Comparison of ENCODE assay signal across 28 cellular contexts in genomic region chr21:31609081-31609480, GRCh38. TPM values are rescaled to one million over a fixed set of nuclear protein-coding genes. Genes with fewer than 3 reads are reported as not detected.
A peak's percentile ranks its signal among the peaks of the same experiment; 100 is the strongest.
DNase-seq lines count a peak whose midpoint lies in the region; ATAC-seq, FAIRE-seq and TF ChIP-seq lines count a peak whose summit lies in the region.
"Had no signal": no experiment of that assay in that cellular context is flagged by ENCODE, and none has a peak within 500 bp of the region (broad histone marks: within the 10 kb centered on the region; RNA-seq: fewer than 3 reads in every experiment).

No MANE protein-coding gene starts in this region.

- H3K27ac Mint-ChIP-seq in GM23338 (no peak overlapping the region), astrocyte (ENCODE audit: unreplicated experiment) (peak overlapping the region; percentile 77)
- H3K27ac Mint-ChIP-seq: activated CD4-positive, alpha-beta memory T cell treated with anti-CD3 and anti-CD28 coated beads for 36 hours; activated naive CD4-positive, alpha-beta T cell treated with anti-CD3 and anti-CD28 coated beads for 36 hours; activated T-helper 1 cell treated with anti-CD3 and anti-CD28 coated beads, Interleukin-12 subunit alpha, Interleukin-12 subunit beta, Interleukin-2, Interleukin-4 antibody, amounts not matched to agents 30 ng/mL and 10 ng/mL and 1 ng/mL, durations not matched to agents 14 hours and 24 hours and 36 hours; natural killer cell treated with Interleukin-12 subunit alpha and Interleukin-12 subunit beta and Interleukin-15 and Interleukin-18, amount 100 ng/mL, for 72 hours had no signal

- no peak overlapping the region for H3K4me3 ChIP-seq in GM23338
- no peak overlapping the region for H3K4me3 ChIP-seq in NB4 (ENCODE audit: low read depth, low read length)
- H3K4me3 ChIP-seq in astrocyte (ENCODE audit: insufficient read depth, low read depth, low read length), result no peak overlapping the region
- H3K4me3 ChIP-seq in HepG2 (replicated peaks in 1 of 3; ENCODE audit: insufficient read depth in 1 of 3, low read depth in 2 of 3, low read length in 3 of 3), result no peak overlapping the region
- H3K4me3 ChIP-seq: A549, breast epithelium, spleen, upper lobe of left lung had no signal

- TF ChIP-seq RAD21 in HepG2 (CRISPR knock-in tag; IDR thresholded peaks at IDR 0.05), result no peak

- H3K27me3 Mint-ChIP-seq in GM23338 (ENCODE audit: insufficient read depth, low read depth, poor library complexity) (peaks cover 3% of the 10 kb centered on the region), astrocyte (ENCODE audit: low read depth, unreplicated experiment) (no peaks in the 10 kb centered on the region)

- H4K20me1 ChIP-seq in GM23338 (replicated peaks; ENCODE audit: insufficient read depth) (no peaks in the 10 kb centered on the region), astrocyte (ENCODE audit: insufficient read depth, low read length) (no peaks in the 10 kb centered on the region), HepG2 (ENCODE audit: insufficient read depth, low read length) (no peaks in the 10 kb centered on the region)

- POLR2A ChIA-PET in HepG2 (lab: Yijun Ruan, JAX), result no interaction called here

- peak in 1 of 2 experiments; percentile 33; a peak in 3 of 4 replicates for TF ChIP-seq CTCF in GM23338 (conservative IDR thresholded peaks at IDR 0.05; ENCODE audit: low read depth in 2 of 2)
- peak; percentile 18 for TF ChIP-seq CTCF in NB4 (IDR thresholded peaks at IDR 0.05; ENCODE audit: low read depth, low read length)
- no peak for TF ChIP-seq CTCF in astrocyte (IDR thresholded peaks at IDR 0.05; ENCODE audit: insufficient read depth, low read depth, low read length)
- peak; percentile 32 for TF ChIP-seq CTCF in HepG2 (CRISPR knock-in tag; IDR thresholded peaks at IDR 0.05)

- H3K4me3 Mint-ChIP-seq in GM23338 (no peak overlapping the region), astrocyte (ENCODE audit: unreplicated experiment) (no peak overlapping the region)
- H3K4me3 Mint-ChIP-seq: activated CD4-positive, alpha-beta memory T cell treated with anti-CD3 and anti-CD28 coated beads for 36 hours; activated naive CD4-positive, alpha-beta T cell treated with anti-CD3 and anti-CD28 coated beads for 36 hours; activated T-helper 1 cell treated with anti-CD3 and anti-CD28 coated beads, Interleukin-12 subunit alpha, Interleukin-12 subunit beta, Interleukin-2, Interleukin-4 antibody, amounts not matched to agents 30 ng/mL and 10 ng/mL and 1 ng/mL, durations not matched to agents 14 hours and 24 hours and 36 hours; CD8-positive, alpha-beta memory T cell; natural killer cell treated with Interleukin-12 subunit alpha and Interleukin-12 subunit beta and Interleukin-15 and Interleukin-18, amount 100 ng/mL, for 72 hours had no signal

- H3K79me2 ChIP-seq in GM23338 (replicated peaks; ENCODE audit: insufficient read depth) (no peaks in the 10 kb centered on the region), astrocyte (ENCODE audit: insufficient read depth, low read length) (no peaks in the 10 kb centered on the region), HepG2 (ENCODE audit: insufficient read depth, low read length) (no peaks in the 10 kb centered on the region)

- intact Hi-C loops in HepG2 (cut with micrococcal nuclease; ENCODE audit: unreplicated experiment), result no loop called here

- no peak for TF ChIP-seq EP300 in HepG2 (IDR thresholded peaks at IDR 0.05; ENCODE audit: low read depth in 2 of 2, low read length in 2 of 2)
- TF ChIP-seq EP300 in HepG2 (CRISPR knock-in tag; IDR thresholded peaks at IDR 0.05; ENCODE audit: borderline replicate concordance), result no peak

- H3K27me3 ChIP-seq in GM23338 (ENCODE audit: insufficient read depth) (no peaks in the 10 kb centered on the region), astrocyte (ENCODE audit: insufficient read depth, low read length) (no peaks in the 10 kb centered on the region), HepG2 (ENCODE audit: control insufficient read depth in 1 of 2, insufficient read depth in 2 of 2, low read length in 2 of 2) (peaks cover 0 to 4% of the 10 kb centered on the region in 2 experiments; a peak in 2 of 5 replicates)
- H3K27me3 ChIP-seq: breast epithelium, upper lobe of left lung had no signal

- DNase-seq in GM23338 (ENCODE audit: low spot score) (peak; percentile 35), NB4 (ENCODE audit: low read depth) (peak; percentile 83), astrocyte (ENCODE audit: low read depth) (no peak), HepG2 (ENCODE audit: low spot score) (no peak), MV-4-11 (lab: John Stamatoyannopoulos, UW) (no peak), NOMO-1 (lab: John Stamatoyannopoulos, UW; ENCODE audit: unreplicated experiment in 2 of 2) (no peak)
- DNase-seq: activated CD4-positive, alpha-beta memory T cell treated with anti-CD3 and anti-CD28 coated beads for 36 hours; activated CD4-positive, CD25-positive, alpha-beta regulatory T cell treated with anti-CD3 and anti-CD28 coated beads, Interleukin-2, amount 50 U/mL, for 72 hours; activated CD8-positive, alpha-beta memory T cell treated with anti-CD3 and anti-CD28 coated beads, Interleukin-2, amount 50 U/mL, for 4 hours; activated naive CD4-positive, alpha-beta T cell treated with anti-CD3 and anti-CD28 coated beads for 36 hours; CD8-positive, alpha-beta memory T cell; effector memory CD4-positive, alpha-beta T cell; kidney; NCI-H1105 treated with DMSO at 0.1 percent for 48 hours; NCI-H2081; NCI-H774; OCI-M1; Right ventricle myocardium superior; spleen; substantia nigra; upper lobe of left lung had no signal

- peaks cover 17% of the 10 kb centered on the region; the same call in 2 of the 3 replicates for H3K9me3 Mint-ChIP-seq in GM23338
- peaks cover 6% of the 10 kb centered on the region for H3K9me3 Mint-ChIP-seq in astrocyte (ENCODE audit: unreplicated experiment)
- H3K9me3 Mint-ChIP-seq: natural killer cell treated with Interleukin-12 subunit alpha and Interleukin-12 subunit beta and Interleukin-15 and Interleukin-18, amount 100 ng/mL, for 72 hours had no signal

- H3K9me3 ChIP-seq in astrocyte (ENCODE audit: insufficient read depth, low read depth, low read length), result no peaks in the 10 kb centered on the region
- no peaks in the 10 kb centered on the region for H3K9me3 ChIP-seq in HepG2 (ENCODE audit: low read length)
- H3K9me3 ChIP-seq: A549, breast epithelium, upper lobe of left lung had no signal

- H3F3A ChIP-seq in GM23338 (replicated peaks; ENCODE audit: low read depth), result no peaks in the 10 kb centered on the region

- H3K4me1 ChIP-seq in GM23338 (ENCODE audit: insufficient read depth) (no peaks in the 10 kb centered on the region), astrocyte (ENCODE audit: insufficient read depth, low read length) (no peaks in the 10 kb centered on the region), HepG2 (ENCODE audit: insufficient read depth, low read length) (no peaks in the 10 kb centered on the region)
- H3K4me1 ChIP-seq: A549, breast epithelium had no signal

- H3K36me3 Mint-ChIP-seq in GM23338 (ENCODE audit: low read depth) (peaks cover 5% of the 10 kb centered on the region; the same call in 1 of the 3 replicates), astrocyte (ENCODE audit: low read depth, unreplicated experiment) (no peaks in the 10 kb centered on the region)
- H3K36me3 Mint-ChIP-seq: activated CD4-positive, alpha-beta memory T cell treated with anti-CD3 and anti-CD28 coated beads for 36 hours; natural killer cell treated with Interleukin-12 subunit alpha and Interleukin-12 subunit beta and Interleukin-15 and Interleukin-18, amount 100 ng/mL, for 72 hours had no signal

- no peak for TF ChIP-seq POLR2A in NB4 (IDR thresholded peaks at IDR 0.05; ENCODE audit: extremely low read depth, insufficient read length)
- no peak for TF ChIP-seq POLR2A in HepG2 (IDR thresholded peaks at IDR 0.05; ENCODE audit: insufficient read depth in 1 of 2, low read depth in 2 of 2, low read length in 2 of 2)

- H3K4me2 ChIP-seq in GM23338, result no peak overlapping the region
- H3K4me2 ChIP-seq in astrocyte (ENCODE audit: low read length), result no peak overlapping the region
- H3K4me2 ChIP-seq in HepG2 (ENCODE audit: low read depth, low read length), result no peak overlapping the region
- H3K4me2 ChIP-seq: A549 had no signal

- H2AFZ ChIP-seq in GM23338, result no peak overlapping the region
- no peak overlapping the region for H2AFZ ChIP-seq in astrocyte (ENCODE audit: low read depth, low read length)
- no peak overlapping the region for H2AFZ ChIP-seq in HepG2 (ENCODE audit: low read length)

- H3K4me1 Mint-ChIP-seq in GM23338 (no peaks in the 10 kb centered on the region; the same call in 2 of the 3 replicates), astrocyte (ENCODE audit: low read depth, unreplicated experiment) (peaks cover 8% of the 10 kb centered on the region)

- ATAC-seq in GM23338, result peak; percentile 73
- ATAC-seq in HepG2, result peak; percentile 72
- no peak for ATAC-seq in HG02981 (IDR thresholded peaks at IDR 0.05; ENCODE audit: unreplicated experiment)
- ATAC-seq in GM19463 (IDR thresholded peaks at IDR 0.05; ENCODE audit: unreplicated experiment), result no peak
- ATAC-seq: A549; natural killer cell treated with Interleukin-12 subunit alpha and Interleukin-12 subunit beta and Interleukin-15 and Interleukin-18, amount 100 ng/mL, for 72 hours had no signal

- H3K9ac ChIP-seq in astrocyte (ENCODE audit: low read length) (no peak overlapping the region), HepG2 (ENCODE audit: insufficient read depth, low read depth, low read length) (no peak overlapping the region)

- WGBS in HepG2 (ENCODE audit: low lambda C conversion rate), result 15% methylated on average over 4 of the region's 4 CpGs

- FAIRE-seq in astrocyte (lab: Jason Lieb, UNC), result no peak
- no peak for FAIRE-seq in HepG2 (lab: Jason Lieb, UNC)
- FAIRE-seq: A549, colon, kidney had no signal

- in situ Hi-C loops in HepG2 (cut with HindIII; ENCODE audit: extremely low pct_ligation_motif_present, low pct_unique_long_range_greater_than_20kb), result loop anchor here (10.0 kb wide), 1 partner anchor 514 kb away; no protein-coding TSS in a partner anchor

- no TSS peak for BruUV-seq in HepG2 (replicated peaks; lab: Mats Ljungman, UMichigan)

- no peaks in the 10 kb centered on the region for H3K36me3 ChIP-seq in GM23338 (ENCODE audit: insufficient read depth)
- no peaks in the 10 kb centered on the region for H3K36me3 ChIP-seq in astrocyte (ENCODE audit: insufficient read depth, low read length)
- no peaks in the 10 kb centered on the region for H3K36me3 ChIP-seq in HepG2 (replicated peaks in 1 of 2; ENCODE audit: control insufficient read depth in 1 of 2, insufficient read depth in 2 of 2, low read length in 2 of 2)
- H3K36me3 ChIP-seq: breast epithelium, spleen, upper lobe of left lung had no signal

- H3K27ac ChIP-seq in GM23338 (ENCODE audit: low read depth) (no peak overlapping the region), astrocyte (ENCODE audit: low read depth, low read length) (no peak overlapping the region), HepG2 (ENCODE audit: extremely low read length, insufficient read depth, low read length) (no peak overlapping the region)
- H3K27ac ChIP-seq: A549, breast epithelium, spleen, upper lobe of left lung had no signal

- CTCF ChIA-PET in HepG2 (lab: Yijun Ruan, JAX; ENCODE audit: low intra/inter-chr PET ratio, low total read pairs), result no interaction called here

- no peaks in the 10 kb centered on the region for H3K9me2 ChIP-seq in GM23338 (ENCODE audit: insufficient read depth)

RNA-seq across cellular contexts. Expression of gene SOD1, which starts 50.4 kb away (rescaled TPM):
- total RNA-seq in GM23338 (2014; rRNA removed; shearing (Covaris generic)), result 123 and 126 TPM in 2 replicates
- polyA plus RNA-seq in GM23338 (2016; fragmentation: Nextera tagmentation; extraction: Ambion mirVana) (454 and 469 TPM in 2 replicates), HepG2 (2011; rRNA removed) (220 and 317 TPM in 2 replicates)
- total RNA-seq in astrocyte (202 and 236 TPM in 2 replicates), HepG2 (2016; rRNA removed; fragmentation: Illumina TruSeq; extraction: Trizol) (537 and 796 TPM in 2 replicates)
- 111 and 115 TPM in 2 replicates for total RNA-seq in HepG2 (2016; cell fraction: cytosol; rRNA removed; fragmentation: Illumina TruSeq; extraction: Trizol; ENCODE audit: low read depth)
- 560 and 812 TPM in 2 replicates for total RNA-seq in HepG2 (2016; cell fraction: insoluble cytoplasmic fraction; rRNA removed; fragmentation: Illumina TruSeq; extraction: Trizol)
- total RNA-seq in HepG2 (2016; cell fraction: membrane; rRNA removed; fragmentation: Illumina TruSeq; extraction: Trizol), result 188 and 193 TPM in 2 replicates
- total RNA-seq in HepG2 (2016; cell fraction: nucleus; rRNA removed; fragmentation: Illumina TruSeq; extraction: Trizol), result 192 and 198 TPM in 2 replicates
- polyA plus RNA-seq in HepG2 (2011; cell fraction: cytosol; rRNA removed), result 351 and 366 TPM in 2 replicates
- polyA plus RNA-seq in HepG2 (2011; cell fraction: nucleus; rRNA removed), result 86.6 and 92.5 TPM in 2 replicates
- polyA plus RNA-seq in HepG2 (2012), result 298 and 405 TPM in 2 replicates
- 103 and 124 TPM in 2 replicates for polyA plus RNA-seq in HepG2 (2016; cell fraction: cytosol; fragmentation: Illumina TruSeq; extraction: Trizol; ENCODE audit: low read depth)
- 763 and 855 TPM in 2 replicates for polyA plus RNA-seq in HepG2 (2016; cell fraction: insoluble cytoplasmic fraction; fragmentation: Illumina TruSeq; extraction: Trizol; ENCODE audit: low read depth)
- 153 and 169 TPM in 2 replicates for polyA plus RNA-seq in HepG2 (2016; cell fraction: membrane; fragmentation: Illumina TruSeq; extraction: Trizol; ENCODE audit: low read depth)
- 306 and 314 TPM in 2 replicates for polyA plus RNA-seq in HepG2 (2016; cell fraction: nucleus; fragmentation: Illumina TruSeq; extraction: Trizol; ENCODE audit: insufficient read depth, low read depth)
- 81.8 and 102 TPM in 2 replicates for polyA minus RNA-seq in HepG2 (2011; rRNA and poly(A)+ RNA removed; ENCODE audit: low replicate concordance)
- polyA minus RNA-seq in HepG2 (2011; cell fraction: cytosol; rRNA and poly(A)+ RNA removed), result 290 and 341 TPM in 2 replicates
- 57.2 and 63.5 TPM in 2 replicates for polyA minus RNA-seq in HepG2 (2011; cell fraction: nucleus; rRNA and poly(A)+ RNA removed)

Comparison
In these comparisons a context has a peak if more than half of its experiments do, and no peak if none do; other contexts are left out.
1. ATAC-seq: peak in GM23338 (single experiment) and HepG2 (single experiment); none in HG02981 (single experiment) and GM19463 (single experiment).
2. DNase-seq: peak in GM23338 (single experiment) and NB4 (single experiment); none in astrocyte (single experiment), HepG2 (single experiment), MV-4-11 (single experiment) and NOMO-1 (0 of 2).